ENCODE assay signal across 21 cellular contexts in genomic region chr5:57853929-57854697, GRCh38.
"Had no signal": no experiment of that assay in that cellular context is flagged by ENCODE, and none has a peak within 500 bp of the region (broad histone marks: within the 10 kb centered on the region; RNA-seq: fewer than 3 reads in every experiment).

No MANE protein-coding gene starts in this region.

- H3K27ac ChIP-seq: adrenal gland, colonic mucosa, dorsolateral prefrontal cortex, neural progenitor cell, spleen had no signal

- H3K27me3 ChIP-seq: adrenal gland, breast epithelium, colonic mucosa, dorsolateral prefrontal cortex, neural progenitor cell, spleen had no signal

- H3K4me3 ChIP-seq: adrenal gland, breast epithelium, colonic mucosa, dorsolateral prefrontal cortex, lung, neural progenitor cell, spleen had no signal

- DNase-seq: activated CD4-positive, alpha-beta T cell treated with anti-CD3 and anti-CD28 coated beads for 36 hours; activated CD4-positive, alpha-beta T cell treated with anti-CD3 and anti-CD28 coated beads, Interleukin-2, amount 50 U/mL, for 48 hours; activated CD8-positive, alpha-beta memory T cell treated with anti-CD3 and anti-CD28 coated beads, Interleukin-2, amount 50 U/mL, for 48 hours; activated naive CD4-positive, alpha-beta T cell; activated T-cell treated with anti-CD3 and anti-CD28 coated beads, Interleukin-2, amount 50 U/mL, for 4 hours; adrenal gland; colonic mucosa; dorsolateral prefrontal cortex; effector memory CD8-positive, alpha-beta T cell; glutamatergic neuron; left cardiac atrium; naive thymus-derived CD8-positive, alpha-beta T cell; spleen; stimulated activated CD4-positive, alpha-beta T cell treated with anti-CD3 and anti-CD28 coated beads, Interleukin-4, amount 100 ng/mL, for 1 hour; stimulated activated naive CD4-positive, alpha-beta T cell; T-helper 1 cell had no signal

- ATAC-seq: activated CD4-positive, alpha-beta T cell treated with anti-CD3 and anti-CD28 coated beads for 36 hours; activated T-cell treated with anti-CD3 and anti-CD28 coated beads, Interleukin-2, amount 50 U/mL, for 4 hours; effector memory CD8-positive, alpha-beta T cell; esophagus mucosa; naive thymus-derived CD8-positive, alpha-beta T cell; WTC11 had no signal

- H3K4me1 ChIP-seq: adrenal gland, breast epithelium, colonic mucosa, neural progenitor cell, spleen had no signal

- H3K9me3 ChIP-seq: adrenal gland, breast epithelium, colonic mucosa, spleen had no signal

- H3K36me3 ChIP-seq: adrenal gland, breast epithelium, colonic mucosa, neural progenitor cell, spleen had no signal
